1 cellular context compared by ENCODE assay signal in genomic region chr3:172191629-172192028, GRCh38.
TF ChIP-seq lines count a peak whose summit lies in the region.

No MANE protein-coding gene starts in this region.

TF ChIP-seq in WTC11, 78 proteins besides CTCF, POLR2A, EP300 and RAD21 (continued from another document):
- no peak for TF ChIP-seq E2F1 (CRISPR knock-in tag; IDR thresholded peaks at IDR 0.05)
- TF ChIP-seq GRHL2 (CRISPR knock-in tag; IDR thresholded peaks at IDR 0.05; ENCODE audit: insufficient replicate concordance, severe bottlenecking) = no peak
- TF ChIP-seq TEAD1 (CRISPR knock-in tag; IDR thresholded peaks at IDR 0.05) = no peak
- TF ChIP-seq NR1H2 (CRISPR knock-in tag; IDR thresholded peaks at IDR 0.05) = no peak
- TF ChIP-seq CBFB (CRISPR knock-in tag; IDR thresholded peaks at IDR 0.05; ENCODE audit: low read depth) = no peak
- no peak for TF ChIP-seq USF1 (CRISPR knock-in tag; IDR thresholded peaks at IDR 0.05)
- TF ChIP-seq STAT6 (CRISPR knock-in tag; conservative IDR thresholded peaks at IDR 0.05; ENCODE audit: low read depth) = no peak
- TF ChIP-seq ELF4 (CRISPR knock-in tag; IDR thresholded peaks at IDR 0.05; ENCODE audit: low read depth) = no peak
- TF ChIP-seq ARID4B (CRISPR knock-in tag; IDR thresholded peaks at IDR 0.05; ENCODE audit: borderline replicate concordance) = no peak
- no peak for TF ChIP-seq RORB (CRISPR knock-in tag; IDR thresholded peaks at IDR 0.05)
- TF ChIP-seq CREB1 (CRISPR knock-in tag; IDR thresholded peaks at IDR 0.05) = no peak
- no peak for TF ChIP-seq ZMAT4 (CRISPR knock-in tag; IDR thresholded peaks at IDR 0.05)
- no peak for TF ChIP-seq RELA (CRISPR knock-in tag; IDR thresholded peaks at IDR 0.05; ENCODE audit: borderline replicate concordance)
- no peak for TF ChIP-seq FOXP4 (CRISPR knock-in tag; IDR thresholded peaks at IDR 0.05)
